8 cellular contexts compared by ENCODE assay signal in genomic region chr10:56360583-56360966, GRCh38. TPM values are rescaled to one million over a fixed set of nuclear protein-coding genes. Genes with fewer than 3 reads are reported as not detected.
DNase-seq lines count a peak whose midpoint lies in the region; ATAC-seq and TF ChIP-seq lines count a peak whose summit lies in the region.

No MANE protein-coding gene starts in this region.

- no peak for TF ChIP-seq CTCF in CD14-positive monocyte (IDR thresholded peaks at IDR 0.05)
- TF ChIP-seq CTCF in endodermal cell (conservative IDR thresholded peaks at IDR 0.05): no peak
- no peak for TF ChIP-seq CTCF in neural progenitor cell (IDR thresholded peaks at IDR 0.05)

- H3K4me1 Mint-ChIP-seq in CD14-positive monocyte: peaks cover 25% of the 10 kb centered on the region
- peaks cover 10% of the 10 kb centered on the region for H3K4me1 Mint-ChIP-seq in endodermal cell
- H3K4me1 Mint-ChIP-seq in neural progenitor cell: peaks cover 19% of the 10 kb centered on the region

- H2AFZ ChIP-seq in neural progenitor cell (replicated peaks): peak overlapping the region; percentile 65

- H3K4me3 Mint-ChIP-seq in CD14-positive monocyte (peak overlapping the region; percentile 92 to 96), endodermal cell (peak overlapping the region; percentile 98), neural progenitor cell (peak overlapping the region; percentile 98)

- H3K9me3 ChIP-seq in endodermal cell (ENCODE audit: control insufficient read depth, low read length): no peaks in the 10 kb centered on the region
- H3K9me3 ChIP-seq in neural progenitor cell (ENCODE audit: low read depth): no peaks in the 10 kb centered on the region

- H3K36me3 Mint-ChIP-seq in CD14-positive monocyte: peaks cover 7 to 21% of the 10 kb centered on the region in 2 donors
- peaks cover 19% of the 10 kb centered on the region for H3K36me3 Mint-ChIP-seq in endodermal cell (ENCODE audit: low read depth)
- peaks cover 29% of the 10 kb centered on the region for H3K36me3 Mint-ChIP-seq in neural progenitor cell

- ATAC-seq in left colon (no peak), HG03097 (IDR thresholded peaks at IDR 0.05; ENCODE audit: low FRiP score, unreplicated experiment) (no peak)

- DNase-seq in CD14-positive monocyte (ENCODE audit: low spot score) (peak; percentile 18), NAMALWA (ENCODE audit: low spot score) (peak; percentile 8), endodermal cell (no peak), neural progenitor cell (ENCODE audit: low spot score) (no peak), left colon (no peak), globus pallidus (ENCODE audit: low spot score) (no peak), inferior parietal cortex (ENCODE audit: extremely low spot score) (no peak)

- peaks cover 62% of the 10 kb centered on the region for H3K79me2 ChIP-seq in neural progenitor cell (ENCODE audit: low read depth)

- intact Hi-C loops in CD14-positive monocyte (cut with micrococcal nuclease): no loop called here
- intact Hi-C loops in left colon (cut with DNase I, micrococcal nuclease): no loop called here

- H3K4me1 ChIP-seq in endodermal cell (ENCODE audit: control insufficient read depth, insufficient read depth, low read length) (peaks cover 4% of the 10 kb centered on the region), neural progenitor cell (peaks cover 14% of the 10 kb centered on the region)

- no peaks in the 10 kb centered on the region for H3K27me3 ChIP-seq in endodermal cell (ENCODE audit: control insufficient read depth, insufficient read depth, low read length, poor library complexity, severe bottlenecking)
- H3K27me3 ChIP-seq in neural progenitor cell: no peaks in the 10 kb centered on the region

- H3K27ac ChIP-seq in endodermal cell (ENCODE audit: low read depth, low read length) (no peak overlapping the region), neural progenitor cell (no peak overlapping the region)

- H3K4me2 ChIP-seq in neural progenitor cell: peak overlapping the region; percentile 89

- H3K9me3 Mint-ChIP-seq in CD14-positive monocyte (peaks cover 0 to 3% (median 0%) of the 10 kb centered on the region in 7 donors), endodermal cell (no peaks in the 10 kb centered on the region), neural progenitor cell (no peaks in the 10 kb centered on the region)

- peaks cover 0 to 1% (median 0%) of the 10 kb centered on the region in 3 donors for H3K27me3 Mint-ChIP-seq in CD14-positive monocyte (ENCODE audit: low read depth in 3 of 3)
- no peaks in the 10 kb centered on the region for H3K27me3 Mint-ChIP-seq in endodermal cell (ENCODE audit: insufficient read depth)
- H3K27me3 Mint-ChIP-seq in neural progenitor cell (ENCODE audit: insufficient read depth, low read depth): peaks cover 3% of the 10 kb centered on the region

- peak overlapping the region in 4 of 7 donors; percentile 58 to 90 (median 74) for H3K27ac Mint-ChIP-seq in CD14-positive monocyte
- H3K27ac Mint-ChIP-seq in endodermal cell: peak overlapping the region; percentile 95
- peak overlapping the region; percentile 95 for H3K27ac Mint-ChIP-seq in neural progenitor cell

- H3K9ac ChIP-seq in endodermal cell (ENCODE audit: extremely low read depth, low read length, poor library complexity, severe bottlenecking): peak overlapping the region; percentile 70
- H3K9ac ChIP-seq in neural progenitor cell: peak overlapping the region; percentile 85

- 9% methylated on average over 5 to 6 of the region's 6 CpGs for WGBS in endodermal cell (ENCODE audit: insufficient coverage in 1 of 2, insufficient read length in 1 of 2), 2 experiments

- H3K36me3 ChIP-seq in endodermal cell (ENCODE audit: control insufficient read depth, insufficient read depth, low read length): peaks cover 38% of the 10 kb centered on the region
- H3K36me3 ChIP-seq in neural progenitor cell: peaks cover 7% of the 10 kb centered on the region

- no peaks in the 10 kb centered on the region for H4K20me1 ChIP-seq in neural progenitor cell (ENCODE audit: low read depth)

- H3K4me3 ChIP-seq in endodermal cell (ENCODE audit: low read length) (peak overlapping the region; percentile 92), neural progenitor cell (peak overlapping the region; percentile 70)

- H3F3A ChIP-seq in neural progenitor cell (ENCODE audit: low read depth): no peaks in the 10 kb centered on the region

RNA-seq across cellular contexts. Expression of gene ZWINT, which starts 0.5 kb away (rescaled TPM):
- 1 to 10 TPM in 1 of 2 donors, under 1 TPM in 1; 0.43 to 1.1 TPM for polyA plus RNA-seq in CD14-positive monocyte
- total RNA-seq in endodermal cell (10 to 100 TPM; 62.0 to 83.5 TPM), neural progenitor cell (ENCODE audit: low replicate concordance) (97.5 and 104 TPM in 2 replicates), left colon (10 to 100 TPM; 12.0 to 20.7 TPM)
- 73.4 TPM for polyA plus RNA-seq in endodermal cell (2013, experiment 1 of 2)
- 65.7 TPM for polyA plus RNA-seq in endodermal cell (2013, experiment 2 of 2)

Comparison
In these comparisons a context has a peak if more than half of its experiments do, and no peak if none do; other contexts are left out.
1. DNase-seq: peak in CD14-positive monocyte (single experiment) and NAMALWA (single experiment); none in endodermal cell (single experiment), neural progenitor cell (single experiment), left colon (0 of 2), globus pallidus (single experiment) and inferior parietal cortex (single experiment).
2. Peak in every context shown above with its lines, with median percentiles within 50 percentile points of each other: H3K27ac Mint-ChIP-seq and H3K4me3 Mint-ChIP-seq.